Comparison of ENCODE assay signal across 31 cellular contexts in the genomic region with DNA sequence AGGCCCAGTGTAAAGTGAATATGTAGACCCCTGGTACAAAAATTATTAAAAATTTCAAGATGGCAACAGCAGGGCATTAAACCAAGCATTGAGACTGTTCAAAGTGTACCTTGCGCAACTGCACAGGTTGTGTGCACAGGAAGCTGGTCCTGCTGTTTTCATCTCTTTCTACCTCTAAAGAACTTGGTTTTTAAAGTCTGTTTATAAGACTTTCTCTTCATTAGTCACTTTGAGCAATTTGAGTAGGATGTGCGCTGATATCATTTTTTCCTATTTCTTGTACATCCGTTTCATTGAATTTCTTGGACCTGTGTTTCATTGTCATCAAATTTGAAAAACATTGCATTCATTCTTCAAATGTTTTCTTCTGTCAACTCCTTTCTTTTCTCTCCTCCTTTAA. TPM values are rescaled to one million over a fixed set of nuclear protein-coding genes. Genes with fewer than 3 reads are reported as not detected.
"Had no signal": no experiment of that assay in that cellular context is flagged by ENCODE, and none has a peak within 500 bp of the region (broad histone marks: within the 10 kb centered on the region; RNA-seq: fewer than 3 reads in every experiment).

No MANE protein-coding gene starts in this region.

- H3K4me3 ChIP-seq: body of pancreas, gastroesophageal sphincter, hepatocyte, spleen, uterus had no signal

- H3K27me3 ChIP-seq: body of pancreas, gastroesophageal sphincter, hepatocyte, uterus had no signal

- DNase-seq: activated CD4-positive, alpha-beta memory T cell treated with anti-CD3 and anti-CD28 coated beads, Interleukin-2, amount 10 ng/mL, durations not matched to agents 7 days and 5 days; activated CD4-positive, alpha-beta T cell treated with anti-CD3 and anti-CD28 coated beads for 4 hours; activated CD4-positive, CD25-positive, alpha-beta regulatory T cell; activated CD8-positive, alpha-beta memory T cell treated with anti-CD3 and anti-CD28 coated beads, Interleukin-2, amount 50 U/mL, for 48 hours; activated effector memory CD4-positive, alpha-beta T cell treated with Interleukin-2 at 50 U/mL for 16 hours; activated naive CD4-positive, alpha-beta T cell treated with Interleukin-2 at 50 U/mL for 16 hours; activated T-cell treated with anti-CD3 and anti-CD28 coated beads, Interleukin-2, amount 50 U/mL, for 24 hours; anterior cingulate cortex; body of pancreas; effector CD8-positive, alpha-beta T cell; erythroblast; left colon; mammary epithelial cell; posterior cingulate gyrus; right cardiac atrium; spleen; substantia nigra; T-helper 1 cell; uterus had no signal

- H3K4me1 Mint-ChIP-seq: activated CD4-positive, alpha-beta memory T cell treated with anti-CD3 and anti-CD28 coated beads, Interleukin-2, amount 10 ng/mL, durations not matched to agents 7 days and 5 days had no signal

- H3K4me2 ChIP-seq: hepatocyte had no signal

- H3K27ac Mint-ChIP-seq: activated CD4-positive, alpha-beta memory T cell treated with anti-CD3 and anti-CD28 coated beads, Interleukin-2, amount 10 ng/mL, durations not matched to agents 7 days and 5 days; activated naive CD8-positive, alpha-beta T cell; activated T-cell treated with anti-CD3 and anti-CD28 coated beads, Interleukin-2, amount 50 U/mL, for 24 hours; nephron; stimulated activated naive CD8-positive, alpha-beta T cell treated with anti-CD3 and anti-CD28 coated beads, Interleukin-15, Interleukin-2, amounts not matched to agents 100 ng/mL and 50 ng/mL, for 24 hours; T-helper 2 cell treated with Interferon-gamma antibody and Interleukin-4, amounts not matched to agents 5 μg/mL and 100 μg/mL, for 36 hours; type B pancreatic cell had no signal

- H2AFZ ChIP-seq: hepatocyte had no signal

- H3K36me3 Mint-ChIP-seq: activated naive CD8-positive, alpha-beta T cell; type B pancreatic cell had no signal

- H3K9me3 ChIP-seq: body of pancreas, gastroesophageal sphincter, uterus had no signal

- H3K9me3 Mint-ChIP-seq: stimulated activated naive CD8-positive, alpha-beta T cell treated with anti-CD3 and anti-CD28 coated beads, Interleukin-15, Interleukin-2, amounts not matched to agents 100 ng/mL and 50 ng/mL, for 24 hours; T-helper 2 cell treated with Interferon-gamma antibody and Interleukin-4, amounts not matched to agents 5 μg/mL and 100 μg/mL, for 36 hours; type B pancreatic cell had no signal

- H3K4me1 ChIP-seq: body of pancreas, gastroesophageal sphincter, spleen, uterus had no signal

- H3K36me3 ChIP-seq: gastroesophageal sphincter, spleen, uterus had no signal

- H3K4me3 Mint-ChIP-seq: activated CD4-positive, alpha-beta memory T cell treated with anti-CD3 and anti-CD28 coated beads, Interleukin-2, amount 10 ng/mL, durations not matched to agents 7 days and 5 days; activated naive CD8-positive, alpha-beta T cell; activated T-cell treated with anti-CD3 and anti-CD28 coated beads, Interleukin-2, amount 50 U/mL, for 24 hours; nephron; stimulated activated naive CD8-positive, alpha-beta T cell treated with anti-CD3 and anti-CD28 coated beads, Interleukin-15, Interleukin-2, amounts not matched to agents 100 ng/mL and 50 ng/mL, for 24 hours; T-helper 2 cell treated with Interferon-gamma antibody and Interleukin-4, amounts not matched to agents 5 μg/mL and 100 μg/mL, for 36 hours; type B pancreatic cell had no signal

- H3K79me2 ChIP-seq: hepatocyte had no signal

- H3K27ac ChIP-seq: body of pancreas, gastroesophageal sphincter, hepatocyte, spleen, uterus had no signal

- FAIRE-seq: colon, keratinocyte had no signal

- ATAC-seq: body of pancreas, gastroesophageal sphincter, left colon, right cardiac atrium had no signal

RNA-seq across cellular contexts. Expression of gene PMP22, which starts 16.8 kb away (rescaled TPM):
- total RNA-seq: activated CD4-positive, alpha-beta memory T cell treated with anti-CD3 and anti-CD28 coated beads, Interleukin-2, amount 10 ng/mL, durations not matched to agents 7 days and 5 days had no signal

RNA-seq across cellular contexts. Expression of gene TEKT3, which starts 59.5 kb away (rescaled TPM):
- total RNA-seq: body of pancreas, dermis microvascular lymphatic vessel endothelial cell, fibroblast of villous mesenchyme, mammary epithelial cell had no signal
- polyA plus RNA-seq: liver, mammary epithelial cell had no signal
